ENCODE assay signal across 1 cellular context in the genomic region with DNA sequence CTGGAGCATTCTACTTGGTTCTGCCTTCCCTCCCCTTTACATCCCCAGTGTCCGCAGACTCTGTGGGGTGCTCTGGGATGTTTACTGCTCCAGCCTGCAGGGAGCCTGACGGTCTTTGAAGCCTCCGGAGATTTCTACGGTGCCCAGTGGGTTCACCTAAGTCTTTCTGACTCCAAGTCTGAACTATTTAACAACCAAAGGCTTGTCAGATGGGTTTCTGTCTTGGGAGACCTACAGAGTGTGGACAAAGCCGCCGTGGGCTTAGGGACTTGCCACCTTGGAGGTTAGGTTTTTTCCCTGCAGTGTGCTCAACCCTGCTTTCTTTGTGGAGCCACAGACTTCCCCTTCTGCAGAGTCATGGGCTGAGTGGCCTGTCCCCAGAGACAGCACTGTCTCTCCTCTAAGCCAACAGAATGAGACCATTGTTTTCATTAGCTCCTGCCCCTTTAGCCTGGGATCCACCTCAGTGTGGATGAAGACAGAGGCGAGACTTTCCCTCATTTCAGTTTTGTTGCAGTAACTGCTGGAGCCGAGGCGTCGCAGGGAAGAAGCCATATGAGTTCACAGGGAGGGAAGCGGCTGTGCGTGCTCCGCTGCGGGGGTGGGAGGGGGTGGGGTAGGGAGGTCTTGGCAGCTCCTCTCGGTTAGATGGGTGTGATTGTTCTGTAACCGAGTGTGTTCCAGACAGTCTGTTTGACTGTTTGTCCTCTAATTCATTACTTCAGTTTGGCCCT.
TF ChIP-seq lines count a peak whose summit lies in the region.

No MANE protein-coding gene starts in this region.

TF ChIP-seq in GM12878, 131 proteins besides CTCF, POLR2A, EP300 and RAD21 (continued from another document and continues in another):
- no peak for TF ChIP-seq NR2C2 (IDR thresholded peaks at IDR 0.05; ENCODE audit: borderline replicate concordance, control insufficient read depth, insufficient read length, low read depth)
- peak; percentile 92 for TF ChIP-seq EED (IDR thresholded peaks at IDR 0.05; ENCODE audit: low read depth)
- TF ChIP-seq SP1 (IDR thresholded peaks at IDR 0.05; ENCODE audit: low read depth, low read length): peak; percentile 44
- TF ChIP-seq, protein P1, sequence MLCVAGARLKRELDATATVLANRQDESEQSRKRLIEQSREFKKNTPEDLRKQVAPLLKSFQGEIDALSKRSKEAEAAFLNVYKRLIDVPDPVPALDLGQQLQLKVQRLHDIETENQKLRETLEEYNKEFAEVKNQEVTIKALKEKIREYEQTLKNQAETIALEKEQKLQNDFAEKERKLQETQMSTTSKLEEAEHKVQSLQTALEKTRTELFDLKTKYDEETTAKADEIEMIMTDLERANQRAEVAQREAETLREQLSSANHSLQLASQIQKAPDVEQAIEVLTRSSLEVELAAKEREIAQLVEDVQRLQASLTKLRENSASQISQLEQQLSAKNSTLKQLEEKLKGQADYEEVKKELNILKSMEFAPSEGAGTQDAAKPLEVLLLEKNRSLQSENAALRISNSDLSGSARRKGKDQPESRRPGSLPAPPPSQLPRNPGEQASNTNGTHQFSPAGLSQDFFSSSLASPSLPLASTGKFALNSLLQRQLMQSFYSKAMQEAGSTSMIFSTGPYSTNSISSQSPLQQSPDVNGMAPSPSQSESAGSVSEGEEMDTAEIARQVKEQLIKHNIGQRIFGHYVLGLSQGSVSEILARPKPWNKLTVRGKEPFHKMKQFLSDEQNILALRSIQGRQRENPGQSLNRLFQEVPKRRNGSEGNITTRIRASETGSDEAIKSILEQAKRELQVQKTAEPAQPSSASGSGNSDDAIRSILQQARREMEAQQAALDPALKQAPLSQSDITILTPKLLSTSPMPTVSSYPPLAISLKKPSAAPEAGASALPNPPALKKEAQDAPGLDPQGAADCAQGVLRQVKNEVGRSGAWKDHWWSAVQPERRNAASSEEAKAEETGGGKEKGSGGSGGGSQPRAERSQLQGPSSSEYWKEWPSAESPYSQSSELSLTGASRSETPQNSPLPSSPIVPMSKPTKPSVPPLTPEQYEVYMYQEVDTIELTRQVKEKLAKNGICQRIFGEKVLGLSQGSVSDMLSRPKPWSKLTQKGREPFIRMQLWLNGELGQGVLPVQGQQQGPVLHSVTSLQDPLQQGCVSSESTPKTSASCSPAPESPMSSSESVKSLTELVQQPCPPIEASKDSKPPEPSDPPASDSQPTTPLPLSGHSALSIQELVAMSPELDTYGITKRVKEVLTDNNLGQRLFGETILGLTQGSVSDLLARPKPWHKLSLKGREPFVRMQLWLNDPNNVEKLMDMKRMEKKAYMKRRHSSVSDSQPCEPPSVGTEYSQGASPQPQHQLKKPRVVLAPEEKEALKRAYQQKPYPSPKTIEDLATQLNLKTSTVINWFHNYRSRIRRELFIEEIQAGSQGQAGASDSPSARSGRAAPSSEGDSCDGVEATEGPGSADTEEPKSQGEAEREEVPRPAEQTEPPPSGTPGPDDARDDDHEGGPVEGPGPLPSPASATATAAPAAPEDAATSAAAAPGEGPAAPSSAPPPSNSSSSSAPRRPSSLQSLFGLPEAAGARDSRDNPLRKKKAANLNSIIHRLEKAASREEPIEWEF (IDR thresholded peaks at IDR 0.05; ENCODE audit: insufficient replicate concordance, low read depth, low read length): no peak
- TF ChIP-seq FOXM1 (IDR thresholded peaks at IDR 0.05; ENCODE audit: low read depth, low read length): no peak
- no peak for TF ChIP-seq SREBF2 (IDR thresholded peaks at IDR 0.05; ENCODE audit: low read length)
- no peak for TF ChIP-seq SRF (IDR thresholded peaks at IDR 0.05; ENCODE audit: low read depth in 2 of 2, low read length in 2 of 2)
- TF ChIP-seq EZH2 (IDR thresholded peaks at IDR 0.05; ENCODE audit: borderline replicate concordance, control insufficient read depth, low read depth, low read length): no peak
- no peak for TF ChIP-seq CBFB (IDR thresholded peaks at IDR 0.05; ENCODE audit: low read depth)
- TF ChIP-seq ZNF687 (IDR thresholded peaks at IDR 0.05): peak; percentile 75
- peak; percentile 62; the same call in 1 of the 2 replicates for TF ChIP-seq NR2F1 (conservative IDR thresholded peaks at IDR 0.05)
- TF ChIP-seq SMC3 (IDR thresholded peaks at IDR 0.05; ENCODE audit: borderline replicate concordance, low read length): no peak
- no peak for TF ChIP-seq NFYA (IDR thresholded peaks at IDR 0.05; ENCODE audit: borderline replicate concordance, low read depth, low read length)
- TF ChIP-seq DPF2 (IDR thresholded peaks at IDR 0.05): peak; percentile 85; the same call in 1 of the 2 replicates
- TF ChIP-seq MYB (IDR thresholded peaks at IDR 0.05; ENCODE audit: borderline replicate concordance, low read depth, low read length): no peak
- peak in 1 of 2 experiments; percentile 51; a peak in 1 of 4 replicates for TF ChIP-seq ETV6 (conservative IDR thresholded peaks at IDR 0.05 in 1 of 2, IDR thresholded peaks at IDR 0.05 in 1 of 2; ENCODE audit: borderline replicate concordance in 1 of 2, low read depth in 1 of 2)
- peak; percentile 96 for TF ChIP-seq RELA (IDR thresholded peaks at IDR 0.05; ENCODE audit: borderline replicate concordance, partially characterized antibody)
- TF ChIP-seq BHLHE40 (IDR thresholded peaks at IDR 0.05; ENCODE audit: borderline replicate concordance in 1 of 2, low read depth in 2 of 2, low read length in 1 of 2): peak in 1 of 2 experiments; percentile 76; a peak in 2 of 4 replicates
- no peak for TF ChIP-seq SIN3A (IDR thresholded peaks at IDR 0.05; ENCODE audit: low read depth, low read length)
- TF ChIP-seq TCF12 (IDR thresholded peaks at IDR 0.05; ENCODE audit: low read depth, low read length): peak; percentile 56; the same call in 1 of the 2 replicates
- TF ChIP-seq, protein P2, sequence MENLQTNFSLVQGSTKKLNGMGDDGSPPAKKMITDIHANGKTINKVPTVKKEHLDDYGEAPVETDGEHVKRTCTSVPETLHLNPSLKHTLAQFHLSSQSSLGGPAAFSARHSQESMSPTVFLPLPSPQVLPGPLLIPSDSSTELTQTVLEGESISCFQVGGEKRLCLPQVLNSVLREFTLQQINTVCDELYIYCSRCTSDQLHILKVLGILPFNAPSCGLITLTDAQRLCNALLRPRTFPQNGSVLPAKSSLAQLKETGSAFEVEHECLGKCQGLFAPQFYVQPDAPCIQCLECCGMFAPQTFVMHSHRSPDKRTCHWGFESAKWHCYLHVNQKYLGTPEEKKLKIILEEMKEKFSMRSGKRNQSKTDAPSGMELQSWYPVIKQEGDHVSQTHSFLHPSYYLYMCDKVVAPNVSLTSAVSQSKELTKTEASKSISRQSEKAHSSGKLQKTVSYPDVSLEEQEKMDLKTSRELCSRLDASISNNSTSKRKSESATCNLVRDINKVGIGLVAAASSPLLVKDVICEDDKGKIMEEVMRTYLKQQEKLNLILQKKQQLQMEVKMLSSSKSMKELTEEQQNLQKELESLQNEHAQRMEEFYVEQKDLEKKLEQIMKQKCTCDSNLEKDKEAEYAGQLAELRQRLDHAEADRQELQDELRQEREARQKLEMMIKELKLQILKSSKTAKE (IDR thresholded peaks at IDR 0.05; ENCODE audit: low read depth, poor library complexity, severe bottlenecking): peak; percentile 88
- TF ChIP-seq RCOR1 (conservative IDR thresholded peaks at IDR 0.05; ENCODE audit: low read depth, low read length): no peak
- TF ChIP-seq, protein P3, sequence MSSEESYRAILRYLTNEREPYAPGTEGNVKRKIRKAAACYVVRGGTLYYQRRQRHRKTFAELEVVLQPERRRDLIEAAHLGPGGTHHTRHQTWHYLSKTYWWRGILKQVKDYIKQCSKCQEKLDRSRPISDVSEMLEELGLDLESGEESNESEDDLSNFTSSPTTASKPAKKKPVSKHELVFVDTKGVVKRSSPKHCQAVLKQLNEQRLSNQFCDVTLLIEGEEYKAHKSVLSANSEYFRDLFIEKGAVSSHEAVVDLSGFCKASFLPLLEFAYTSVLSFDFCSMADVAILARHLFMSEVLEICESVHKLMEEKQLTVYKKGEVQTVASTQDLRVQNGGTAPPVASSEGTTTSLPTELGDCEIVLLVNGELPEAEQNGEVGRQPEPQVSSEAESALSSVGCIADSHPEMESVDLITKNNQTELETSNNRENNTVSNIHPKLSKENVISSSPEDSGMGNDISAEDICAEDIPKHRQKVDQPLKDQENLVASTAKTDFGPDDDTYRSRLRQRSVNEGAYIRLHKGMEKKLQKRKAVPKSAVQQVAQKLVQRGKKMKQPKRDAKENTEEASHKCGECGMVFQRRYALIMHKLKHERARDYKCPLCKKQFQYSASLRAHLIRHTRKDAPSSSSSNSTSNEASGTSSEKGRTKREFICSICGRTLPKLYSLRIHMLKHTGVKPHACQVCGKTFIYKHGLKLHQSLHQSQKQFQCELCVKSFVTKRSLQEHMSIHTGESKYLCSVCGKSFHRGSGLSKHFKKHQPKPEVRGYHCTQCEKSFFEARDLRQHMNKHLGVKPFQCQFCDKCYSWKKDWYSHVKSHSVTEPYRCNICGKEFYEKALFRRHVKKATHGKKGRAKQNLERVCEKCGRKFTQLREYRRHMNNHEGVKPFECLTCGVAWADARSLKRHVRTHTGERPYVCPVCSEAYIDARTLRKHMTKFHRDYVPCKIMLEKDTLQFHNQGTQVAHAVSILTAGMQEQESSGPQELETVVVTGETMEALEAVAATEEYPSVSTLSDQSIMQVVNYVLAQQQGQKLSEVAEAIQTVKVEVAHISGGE (CRISPR knock-in tag; IDR thresholded peaks at IDR 0.05): no peak
- no peak for TF ChIP-seq E2F8 (IDR thresholded peaks at IDR 0.05; ENCODE audit: low read depth, partially characterized antibody)
- TF ChIP-seq NR2C1 (IDR thresholded peaks at IDR 0.05): no peak
- no peak for TF ChIP-seq SUPT20H (IDR thresholded peaks at IDR 0.05; ENCODE audit: borderline replicate concordance, control insufficient read depth, low read depth, low read length)
- TF ChIP-seq TCF7 (IDR thresholded peaks at IDR 0.05; ENCODE audit: borderline replicate concordance): no peak
- no peak for TF ChIP-seq HDGF (IDR thresholded peaks at IDR 0.05)
- no peak for TF ChIP-seq FOXK2 (IDR thresholded peaks at IDR 0.05)
- TF ChIP-seq CHD4 (IDR thresholded peaks at IDR 0.05): no peak
- TF ChIP-seq ZSCAN29 (IDR thresholded peaks at IDR 0.05): no peak
- TF ChIP-seq TARDBP (IDR thresholded peaks at IDR 0.05; ENCODE audit: borderline replicate concordance): no peak
- no peak for TF ChIP-seq GABPA (IDR thresholded peaks at IDR 0.05; ENCODE audit: low read depth)
- TF ChIP-seq RFX5 (IDR thresholded peaks at IDR 0.05; ENCODE audit: low read depth, low read length): peak; percentile 56; the same call in 1 of the 2 replicates
- no peak for TF ChIP-seq HSF1 (IDR thresholded peaks at IDR 0.05; ENCODE audit: low read depth, low read length)
- no peak for TF ChIP-seq KAT2A (conservative IDR thresholded peaks at IDR 0.05; ENCODE audit: control insufficient read depth, low read depth, low read length)
- no peak for TF ChIP-seq ESRRA (IDR thresholded peaks at IDR 0.05; ENCODE audit: low read length)
- no peak for TF ChIP-seq ZNF622 (IDR thresholded peaks at IDR 0.05)
- no peak for TF ChIP-seq KDM1A (IDR thresholded peaks at IDR 0.05; ENCODE audit: borderline replicate concordance)
- peak; percentile 96 for TF ChIP-seq NBN (IDR thresholded peaks at IDR 0.05)
- TF ChIP-seq HDAC6 (IDR thresholded peaks at IDR 0.05; ENCODE audit: unreplicated experiment): no peak
- TF ChIP-seq WRNIP1 (IDR thresholded peaks at IDR 0.05; ENCODE audit: borderline replicate concordance, low read depth, low read length): no peak
